ENCODE assay signal across 18 cellular contexts in the genomic region with DNA sequence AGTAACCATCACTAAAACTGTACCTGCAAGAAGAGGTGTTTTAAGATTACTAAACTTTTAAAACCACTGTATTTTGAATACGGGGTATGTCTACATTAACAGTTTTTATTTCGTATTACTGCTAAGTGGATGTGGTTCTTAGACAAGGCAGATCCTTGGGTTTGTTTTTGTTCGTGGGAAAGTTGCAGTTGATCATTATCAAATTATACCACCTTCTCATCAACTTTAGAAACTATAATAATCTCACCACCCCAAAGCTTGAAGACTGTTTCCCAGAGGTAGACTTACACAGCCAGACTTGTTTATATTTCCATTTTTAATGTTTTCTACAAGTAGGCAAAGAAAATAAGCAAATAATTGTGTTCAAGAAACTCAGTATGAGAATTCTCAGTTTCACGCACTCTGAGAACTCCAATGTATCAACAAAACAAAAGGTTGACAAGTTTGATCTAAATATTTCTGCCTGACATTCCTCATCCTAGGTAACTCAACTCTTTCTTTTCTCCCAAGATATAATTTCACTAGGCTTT. TPM values are rescaled to one million over a fixed set of nuclear protein-coding genes. Genes with fewer than 3 reads are reported as not detected.
"Had no signal": no experiment of that assay in that cellular context is flagged by ENCODE, and none has a peak within 500 bp of the region (broad histone marks: within the 10 kb centered on the region; RNA-seq: fewer than 3 reads in every experiment).

No MANE protein-coding gene starts in this region.

- H3K9me3 ChIP-seq: breast epithelium, mucosa of descending colon, upper lobe of right lung had no signal

- H3K36me3 ChIP-seq: breast epithelium, upper lobe of right lung had no signal

- H3K4me3 Mint-ChIP-seq: activated naive CD8-positive, alpha-beta T cell; naive thymus-derived CD8-positive, alpha-beta T cell; T-helper 2 cell treated with Interferon-gamma antibody and Interleukin-4, amounts not matched to agents 5 μg/mL and 100 μg/mL, for 36 hours had no signal

- H3K27ac ChIP-seq: breast epithelium, upper lobe of right lung had no signal

- H3K36me3 Mint-ChIP-seq: activated naive CD8-positive, alpha-beta T cell; naive thymus-derived CD8-positive, alpha-beta T cell had no signal

- H3K4me3 ChIP-seq: breast epithelium, lung, mucosa of descending colon, upper lobe of right lung had no signal

- H3K9me3 Mint-ChIP-seq: naive thymus-derived CD8-positive, alpha-beta T cell; T-helper 2 cell treated with Interferon-gamma antibody and Interleukin-4, amounts not matched to agents 5 μg/mL and 100 μg/mL, for 36 hours had no signal

- DNase-seq: activated CD4-positive, alpha-beta T cell treated with anti-CD3 and anti-CD28 coated beads, Interleukin-2, amount 50 U/mL, for 4 hours; activated effector memory CD4-positive, alpha-beta T cell treated with anti-CD3 and anti-CD28 coated beads, Interleukin-2, amount 50 U/mL, for 16 hours; activated T-cell treated with anti-CD3 and anti-CD28 coated beads, Interleukin-2, amount 50 U/mL, for 1 hour; amygdala; left cardiac atrium; mucosa of descending colon; naive thymus-derived CD8-positive, alpha-beta T cell; nucleus accumbens; stimulated activated CD4-positive, alpha-beta T cell treated with anti-CD3 and anti-CD28 coated beads, Interleukin-12 subunit alpha, Interleukin-12 subunit beta, amount 100 ng/mL, for 4 hours; stimulated activated CD8-positive, alpha-beta memory T cell treated with anti-CD3 and anti-CD28 coated beads, Interleukin-4, amount 100 ng/mL, for 48 hours; stimulated activated naive CD8-positive, alpha-beta T cell treated with anti-CD3 and anti-CD28 coated beads, Interleukin-15, Interleukin-2, amounts not matched to agents 100 U/mL and 50 U/mL, for 24 hours; upper lobe of right lung had no signal

- H3K4me1 Mint-ChIP-seq: naive thymus-derived CD8-positive, alpha-beta T cell had no signal

- ATAC-seq: activated CD4-positive, CD25-positive, alpha-beta regulatory T cell treated with anti-CD3 and anti-CD28 coated beads, Interleukin-2, amount 50 U/mL, for 24 hours; esophagus mucosa; left cardiac atrium; mucosa of descending colon; naive thymus-derived CD8-positive, alpha-beta T cell; stimulated activated naive CD8-positive, alpha-beta T cell treated with anti-CD3 and anti-CD28 coated beads, Interleukin-15, Interleukin-2, amounts not matched to agents 100 U/mL and 50 U/mL, for 24 hours; upper lobe of right lung had no signal

- H3K4me1 ChIP-seq: breast epithelium, upper lobe of right lung had no signal

- H3K27ac Mint-ChIP-seq: activated naive CD8-positive, alpha-beta T cell; naive thymus-derived CD8-positive, alpha-beta T cell; T-helper 2 cell treated with Interferon-gamma antibody and Interleukin-4, amounts not matched to agents 5 μg/mL and 100 μg/mL, for 36 hours had no signal

RNA-seq across cellular contexts. Expression of a gene that starts 36.1 kb away (rescaled TPM):
- total RNA-seq: naive thymus-derived CD8-positive, alpha-beta T cell had no signal
